In genomic region chr19:46513461-46514236, GRCh38 we compare ENCODE assay signal across 8 cellular contexts. TPM values are rescaled to one million over a fixed set of nuclear protein-coding genes. Genes with fewer than 3 reads are reported as not detected.
DNase-seq lines count a peak whose midpoint lies in the region; ATAC-seq, FAIRE-seq and TF ChIP-seq lines count a peak whose summit lies in the region.

No MANE protein-coding gene starts in this region.

- H3K9ac ChIP-seq in K562 (ENCODE audit: insufficient read depth in 1 of 2, low read depth in 2 of 2, low read length in 2 of 2): peak overlapping the region in 1 of 2 experiments; percentile 11; a peak in 1 of 4 replicates

- H3K36me3 ChIP-seq in K562 (ENCODE audit: control insufficient read depth, insufficient read depth, low read length): no peaks in the 10 kb centered on the region

- POLR2A ChIA-PET in K562 (lab: Yijun Ruan, JAX): no interaction called here

- intact Hi-C loops in K562 (cut with micrococcal nuclease): loop anchor here (1.0 to 2.0 kb wide), 4 partner anchors 25 to 233 kb away; no protein-coding TSS in a partner anchor

- H3K4me1 ChIP-seq in K562 (replicated peaks in 1 of 2; ENCODE audit: control insufficient read depth in 2 of 2, insufficient read depth in 2 of 2, low read length in 2 of 2): peaks cover 0 to 8% of the 10 kb centered on the region in 2 experiments; a peak in 3 of 5 replicates

- DNase-seq in NCI-H146 treated with DMSO at 0.1 percent for 48 hours (lab: John Stamatoyannopoulos, UW; ENCODE audit: unreplicated experiment) (peak; percentile 8), UCSD-AML1 (lab: John Stamatoyannopoulos, UW; ENCODE audit: unreplicated experiment) (peak; percentile 77), K562 (ENCODE audit: extremely low read depth in 1 of 4, low spot score in 3 of 4) (peak; percentile 83 to 91 (median 88)), inferior parietal cortex (ENCODE audit: extremely low spot score) (peak; percentile 82)
- peak; percentile 88 for DNase-seq in stimulated activated CD4-positive, alpha-beta T cell treated with anti-CD3 and anti-CD28 coated beads, Interleukin-15, amount 100 ng/mL, for 24 hours

- TF ChIP-seq EP300 in K562 (IDR thresholded peaks at IDR 0.05; ENCODE audit: low read length): no peak

- peak; percentile 8 for TF ChIP-seq CTCF in GM12801 (IDR thresholded peaks at IDR 0.05; ENCODE audit: extremely low read depth, insufficient read length)
- TF ChIP-seq CTCF in K562 (IDR thresholded peaks at IDR 0.05 in 2 of 3, conservative IDR thresholded peaks at IDR 0.05 in 1 of 3; ENCODE audit: insufficient read depth in 2 of 3, low read depth in 1 of 3, low read length in 3 of 3): peak; percentile 95 to 97 (median 95)

- BruUV-seq in K562 (replicated peaks; lab: Mats Ljungman, UMichigan): no TSS peak

- H3K4me2 ChIP-seq in K562 (ENCODE audit: insufficient read depth, low read length): no peak overlapping the region; the same call in 1 of the 2 replicates

- H4K20me1 ChIP-seq in K562 (replicated peaks; ENCODE audit: control insufficient read depth, insufficient read depth, low read length): no peaks in the 10 kb centered on the region

- in situ Hi-C loops in K562 (cut with MboI): loop anchor here (5.0 kb wide), 1 partner anchor 231 kb away; no protein-coding TSS in a partner anchor

- 14% methylated on average over 31 of the region's 36 CpGs for WGBS in K562 (ENCODE audit: insufficient coverage, low coverage, missing lambda C conversion rate)

- no peak overlapping the region for H3K4me3 ChIP-seq in K562

- TF ChIP-seq RAD21 in K562 (CRISPR knock-in tag; conservative IDR thresholded peaks at IDR 0.05 in 1 of 2, IDR thresholded peaks at IDR 0.05 in 1 of 2): peak; percentile 89 to 96

- H3K79me2 ChIP-seq in K562 (ENCODE audit: control insufficient read depth, insufficient read depth, low read length): no peaks in the 10 kb centered on the region

- peaks cover 2 to 8% of the 10 kb centered on the region in 2 experiments; a peak in 1 of 5 replicates for H3K27me3 ChIP-seq in K562 (ENCODE audit: control insufficient read depth in 2 of 2, insufficient read depth in 2 of 2, low read length in 2 of 2)

- CTCF ChIA-PET in K562 (lab: Yijun Ruan, JAX; ENCODE audit: low intra/inter-chr PET ratio): interaction anchor here (0.6 to 5.7 kb wide), 11 partner anchors 25 to 484 kb away, joined by 3 to 115 read pairs (median 7); no protein-coding TSS in a partner anchor

- H3K9me3 ChIP-seq in K562 (replicated peaks; ENCODE audit: control insufficient read depth, insufficient read depth, low read depth, low read length): no peaks in the 10 kb centered on the region

- H2AFZ ChIP-seq in K562 (ENCODE audit: low read depth, low read length): peak overlapping the region; percentile 57; the same call in 1 of the 2 replicates

- peak; percentile 97 for ATAC-seq in K562
- ATAC-seq in GM21447 (IDR thresholded peaks at IDR 0.05; ENCODE audit: unreplicated experiment): no peak
- ATAC-seq in HG03460 (IDR thresholded peaks at IDR 0.05; ENCODE audit: unreplicated experiment): no peak

- FAIRE-seq in K562 (lab: Jason Lieb, UNC): peak; percentile 91

- no peaks in the 10 kb centered on the region for H3K9me1 ChIP-seq in K562 (ENCODE audit: control insufficient read depth, insufficient read depth, low read length)

- no peak for TF ChIP-seq POLR2A in K562 (conservative IDR thresholded peaks at IDR 0.05)

- no peak overlapping the region for H3K27ac ChIP-seq in K562 (ENCODE audit: extremely low read depth, low read depth, low read length)

TF ChIP-seq in K562, 482 proteins besides CTCF, POLR2A, EP300 and RAD21 (continues in another document):
- TF ChIP-seq MCM5 (IDR thresholded peaks at IDR 0.05; ENCODE audit: low read depth) (no peak), MLX (CRISPR knock-in tag; conservative IDR thresholded peaks at IDR 0.05) (no peak), PHF21A (IDR thresholded peaks at IDR 0.05; ENCODE audit: borderline replicate concordance, low read depth) (no peak), ZNF124 (CRISPR knock-in tag; IDR thresholded peaks at IDR 0.05) (no peak), PBX2 (CRISPR knock-in tag; IDR thresholded peaks at IDR 0.05; ENCODE audit: low read depth) (no peak), PBX2 (tag; conservative IDR thresholded peaks at IDR 0.05; ENCODE audit: low read depth) (no peak), ZNF431 (CRISPR knock-in tag; IDR thresholded peaks at IDR 0.05) (no peak), SMARCA4 (IDR thresholded peaks at IDR 0.05) (no peak), ZKSCAN8 (CRISPR knock-in tag; IDR thresholded peaks at IDR 0.05) (no peak), BDP1 (IDR thresholded peaks at IDR 0.05; ENCODE audit: insufficient read depth, insufficient read length) (no peak)

RNA-seq across cellular contexts. Expression of gene PNMA8B, which starts 18.0 kb away (rescaled TPM):
- total RNA-seq in K562 (2011; cell fraction: chromatin; rRNA removed; ENCODE audit: low replicate concordance): not detected in 2 replicates
- total RNA-seq in K562 (2011; cell fraction: nucleolus; rRNA removed): not detected in 2 replicates
- total RNA-seq in K562 (2011; cell fraction: nucleoplasm; rRNA removed): not detected in 2 replicates
- 0.04 TPM in 1 of 2 replicates, not detected in the other for total RNA-seq in K562 (2014; rRNA removed)
- total RNA-seq in K562 (2014; rRNA removed; fragmentation: Illumina TruSeq; extraction: Trizol): not detected in 2 replicates
- not detected in 2 replicates for total RNA-seq in K562 (2015; rRNA removed; fragmentation: Illumina TruSeq; extraction: Trizol)
- total RNA-seq in K562 (2021): 0.02 TPM in 1 of 2 replicates, not detected in the other
- polyA plus RNA-seq in K562 (2011; rRNA removed): not detected in 2 replicates
- polyA plus RNA-seq in K562 (2011; cell fraction: cytosol; rRNA removed): 0.01 TPM in 1 of 2 replicates, not detected in the other
- not detected in 2 replicates for polyA plus RNA-seq in K562 (2011; cell fraction: nucleus; rRNA removed)
- not detected in 2 replicates for polyA plus RNA-seq in K562 (2012)
- not detected in 2 replicates for polyA plus RNA-seq in K562 (2014; fragmentation: Illumina TruSeq; extraction: Trizol)
- polyA plus RNA-seq in K562 (2014; fragmentation: Nextera tagmentation; extraction: Ambion mirVana): not detected
- polyA plus RNA-seq in K562 (2014; rRNA removed): not detected in 2 replicates
- polyA minus RNA-seq in K562 (2011; rRNA and poly(A)+ RNA removed): not detected in 2 replicates
- polyA minus RNA-seq in K562 (2011; cell fraction: cytosol; rRNA and poly(A)+ RNA removed): not detected in 2 replicates
- polyA minus RNA-seq in K562 (2011; cell fraction: nucleus; rRNA and poly(A)+ RNA removed): not detected in 2 replicates

RNA-seq across cellular contexts. Expression of gene PNMA8A, which starts 42.3 kb away (rescaled TPM):
- 11.8 and 15.0 TPM in 2 replicates for total RNA-seq in K562 (2011; cell fraction: chromatin; rRNA removed; ENCODE audit: low replicate concordance)
- 9.9 and 10.7 TPM in 2 replicates for total RNA-seq in K562 (2011; cell fraction: nucleolus; rRNA removed)
- 13.3 and 16.0 TPM in 2 replicates for total RNA-seq in K562 (2011; cell fraction: nucleoplasm; rRNA removed)
- 13.3 and 16.6 TPM in 2 replicates for total RNA-seq in K562 (2014; rRNA removed)
- total RNA-seq in K562 (2014; rRNA removed; fragmentation: Illumina TruSeq; extraction: Trizol): 18.4 and 19.5 TPM in 2 replicates
- 18.3 and 18.6 TPM in 2 replicates for total RNA-seq in K562 (2015; rRNA removed; fragmentation: Illumina TruSeq; extraction: Trizol)
- 14.9 and 16.3 TPM in 2 replicates for total RNA-seq in K562 (2021)
- polyA plus RNA-seq in K562 (2011; rRNA removed): 20.1 and 23.8 TPM in 2 replicates
- polyA plus RNA-seq in K562 (2011; cell fraction: cytosol; rRNA removed): 9.2 and 16.4 TPM in 2 replicates
- polyA plus RNA-seq in K562 (2011; cell fraction: nucleus; rRNA removed): 5.4 and 6.0 TPM in 2 replicates
- 14.2 and 18.1 TPM in 2 replicates for polyA plus RNA-seq in K562 (2012)
- 17.8 and 18.5 TPM in 2 replicates for polyA plus RNA-seq in K562 (2014; fragmentation: Illumina TruSeq; extraction: Trizol)
- 1 to 10 TPM; 6.6 to 7.2 TPM for polyA plus RNA-seq in K562 (2014; fragmentation: Nextera tagmentation; extraction: Ambion mirVana)
- polyA plus RNA-seq in K562 (2014; rRNA removed): 13.2 and 16.7 TPM in 2 replicates
- 12.6 and 14.7 TPM in 2 replicates for polyA minus RNA-seq in K562 (2011; rRNA and poly(A)+ RNA removed)
- polyA minus RNA-seq in K562 (2011; cell fraction: cytosol; rRNA and poly(A)+ RNA removed): 7.6 and 8.3 TPM in 2 replicates
- 2.0 and 4.9 TPM in 2 replicates for polyA minus RNA-seq in K562 (2011; cell fraction: nucleus; rRNA and poly(A)+ RNA removed)

Comparison
In these comparisons a context has a peak if more than half of its experiments do, and no peak if none do; other contexts are left out.
1. DNase-seq: peak in every context shown above with its lines; median percentile 88 in K562; 88 in stimulated activated CD4-positive, alpha-beta T cell treated with anti-CD3 and anti-CD28 coated beads, Interleukin-15, amount 100 ng/mL, for 24 hours; 82 in inferior parietal cortex; 77 in UCSD-AML1; 8 in NCI-H146 treated with DMSO at 0.1 percent for 48 hours.